Comparison of ENCODE assay signal across 26 cellular contexts in the genomic region with DNA sequence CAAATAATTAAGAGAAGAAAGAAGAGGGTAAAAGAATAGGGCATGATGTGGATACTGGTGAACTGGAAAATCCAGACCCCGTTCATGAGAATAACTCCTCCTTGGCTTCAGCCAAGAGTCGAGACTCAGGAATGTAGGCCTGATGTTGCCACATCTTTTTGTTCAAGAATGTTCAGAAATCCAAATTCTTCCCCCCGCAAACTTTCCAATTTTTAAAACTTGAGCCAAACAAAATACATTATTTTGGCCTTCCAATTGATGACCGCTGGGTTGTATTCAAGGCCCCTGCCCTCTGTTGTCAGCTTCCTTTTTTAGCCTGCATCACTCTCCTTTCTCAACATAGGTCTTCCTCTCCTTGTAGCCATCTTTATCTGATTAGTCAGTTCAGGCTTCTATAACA.
DNase-seq lines count a peak whose midpoint lies in the region; ATAC-seq, FAIRE-seq and TF ChIP-seq lines count a peak whose summit lies in the region.
"Had no signal": no experiment of that assay in that cellular context is flagged by ENCODE, and none has a peak within 500 bp of the region (broad histone marks: within the 10 kb centered on the region; RNA-seq: fewer than 3 reads in every experiment).

No MANE protein-coding gene starts in this region.

- H3K4me1 ChIP-seq in pancreas (no peaks in the 10 kb centered on the region), lower lobe of right lung (peaks cover 19% of the 10 kb centered on the region)
- H3K4me1 ChIP-seq: breast epithelium had no signal

- no peaks in the 10 kb centered on the region for H3K9me3 Mint-ChIP-seq in activated naive CD4-positive, alpha-beta T cell treated with anti-CD3 and anti-CD28 coated beads, Interleukin-2, amount 50 U/mL, for 24 hours

- intact Hi-C loops in pancreas (cut with DNase I) (no loop called here), lower lobe of right lung (cut with DNase I) (no loop called here)

- ATAC-seq in pancreas (no peak), lower lobe of right lung (no peak)
- ATAC-seq: activated CD4-positive, CD25-positive, alpha-beta regulatory T cell treated with anti-CD3 and anti-CD28 coated beads, Interleukin-2, amount 50 U/mL, for 24 hours had no signal

- H3K27me3 Mint-ChIP-seq in activated naive CD4-positive, alpha-beta T cell treated with anti-CD3 and anti-CD28 coated beads, Interleukin-2, amount 50 U/mL, for 24 hours: no peaks in the 10 kb centered on the region

- H3K27ac ChIP-seq in pancreas (no peak overlapping the region), lower lobe of right lung (no peak overlapping the region), caudate nucleus (ENCODE audit: low read depth, low read length) (no peak overlapping the region)
- H3K27ac ChIP-seq: adrenal gland; BLaER1 treated with 17β-estradiol and CSF1 and Interleukin-3, amounts not matched to agents 10 nM and 100 nM; breast epithelium; left ventricle myocardium inferior; skin epidermis; tibial nerve had no signal

- peak overlapping the region; percentile 0 for H3K27ac Mint-ChIP-seq in activated naive CD4-positive, alpha-beta T cell treated with anti-CD3 and anti-CD28 coated beads, Interleukin-2, amount 50 U/mL, for 24 hours

- H3K4me3 Mint-ChIP-seq in activated naive CD4-positive, alpha-beta T cell treated with anti-CD3 and anti-CD28 coated beads, Interleukin-2, amount 50 U/mL, for 24 hours: no peak overlapping the region

- no peaks in the 10 kb centered on the region for H3K27me3 ChIP-seq in pancreas
- no peaks in the 10 kb centered on the region for H3K27me3 ChIP-seq in lower lobe of right lung (ENCODE audit: low read depth)
- H3K27me3 ChIP-seq: adrenal gland; BLaER1 treated with 17β-estradiol and CSF1 and Interleukin-3, amounts not matched to agents 10 nM and 100 nM; breast epithelium; tibial nerve had no signal

- no peak for DNase-seq in activated naive CD4-positive, alpha-beta T cell treated with anti-CD3 and anti-CD28 coated beads, Interleukin-2, amount 50 U/mL, for 16 hours
- DNase-seq in amniotic epithelial cell (ENCODE audit: low read depth): peak; percentile 29
- DNase-seq in fibroblast of pulmonary artery (ENCODE audit: low read depth): peak; percentile 68
- DNase-seq in stromal cell of bone marrow (ENCODE audit: low read depth): peak; percentile 28
- DNase-seq in pancreas: no peak
- no peak for DNase-seq in lower lobe of right lung
- no peak for DNase-seq in caudate nucleus (lab: John Stamatoyannopoulos, UW)
- DNase-seq: activated gamma-delta T cell, adrenal gland, Caco-2, GF-D8, islet precursor cell, left ventricle myocardium inferior, MV-4-11, NCI-H146, NCI-H2107, NCI-H774, nucleus accumbens, T-helper 1 cell had no signal

- H3K4me1 Mint-ChIP-seq in activated naive CD4-positive, alpha-beta T cell treated with anti-CD3 and anti-CD28 coated beads, Interleukin-2, amount 50 U/mL, for 24 hours: peaks cover 76% of the 10 kb centered on the region

- WGBS in pancreas, 2 donors: 89 to 96% methylated on average over 4 of the region's 4 CpGs

- FAIRE-seq in pancreas (lab: Jason Lieb, UNC): no peak
- FAIRE-seq: TTC549 had no signal

- TF ChIP-seq CTCF in fibroblast of pulmonary artery (IDR thresholded peaks at IDR 0.05; ENCODE audit: low read length, missing control alignments) (no peak), pancreas (IDR thresholded peaks at IDR 0.05) (no peak), lower lobe of right lung (IDR thresholded peaks at IDR 0.05) (no peak)

- H3K36me3 ChIP-seq in pancreas (no peaks in the 10 kb centered on the region), lower lobe of right lung (no peaks in the 10 kb centered on the region)
- H3K36me3 ChIP-seq: adrenal gland; BLaER1 treated with 17β-estradiol and CSF1 and Interleukin-3, amounts not matched to agents 10 nM and 100 nM; breast epithelium; left ventricle myocardium inferior; tibial nerve had no signal

- H3K36me3 Mint-ChIP-seq in activated naive CD4-positive, alpha-beta T cell treated with anti-CD3 and anti-CD28 coated beads, Interleukin-2, amount 50 U/mL, for 24 hours: peaks cover 2% of the 10 kb centered on the region

- H3K4me3 ChIP-seq in fibroblast of pulmonary artery (replicated peaks; ENCODE audit: low read depth, low read length) (no peak overlapping the region), pancreas (no peak overlapping the region), lower lobe of right lung (no peak overlapping the region)
- H3K4me3 ChIP-seq: adrenal gland; BLaER1 treated with 17β-estradiol and CSF1 and Interleukin-3, amounts not matched to agents 10 nM and 100 nM; breast epithelium; left ventricle myocardium inferior; skin epidermis; tibial nerve had no signal

- no peaks in the 10 kb centered on the region for H3K9me3 ChIP-seq in pancreas
- no peaks in the 10 kb centered on the region for H3K9me3 ChIP-seq in lower lobe of right lung
- H3K9me3 ChIP-seq: adrenal gland, breast epithelium, Caco-2, left ventricle myocardium inferior, tibial nerve had no signal

Comparison
In these comparisons a context has a peak if more than half of its experiments do, and no peak if none do; other contexts are left out.
1. DNase-seq: peak in amniotic epithelial cell (single experiment), fibroblast of pulmonary artery (single experiment) and stromal cell of bone marrow (single experiment); none in activated naive CD4-positive, alpha-beta T cell treated with anti-CD3 and anti-CD28 coated beads, Interleukin-2, amount 50 U/mL, for 16 hours (single experiment), pancreas (0 of 6), lower lobe of right lung (single experiment) and caudate nucleus (0 of 61).